ENCODE assay signal across 8 cellular contexts in genomic region chr15:32717290-32718081, GRCh38. TPM values are rescaled to one million over a fixed set of nuclear protein-coding genes. Genes with fewer than 3 reads are reported as not detected.
DNase-seq lines count a peak whose midpoint lies in the region; TF ChIP-seq lines count a peak whose summit lies in the region.

GREM1 (plus strand) TSS chr15:32718004; CDS start chr15:32730691, 12,687 bp downstream.

- CTCF ChIA-PET in OCI-LY7 (lab: Charles Lee; ENCODE audit: unreplicated experiment), result no interaction called here

- peaks cover 37% of the 10 kb centered on the region for H3K4me1 ChIP-seq in BLaER1
- no peaks in the 10 kb centered on the region for H3K4me1 ChIP-seq in OCI-LY7 (ENCODE audit: insufficient read depth, low read length, poor library complexity, severe bottlenecking)

- intact Hi-C loops in OCI-LY7 (cut with micrococcal nuclease; ENCODE audit: unreplicated experiment), result no loop called here

- H3K27ac ChIP-seq in BLaER1 (no peak within 1 kb of the TSS), OCI-LY7 (ENCODE audit: low read depth, low read length, poor library complexity, severe bottlenecking) (no peak within 1 kb of the TSS)

- peak within 1 kb of the TSS; percentile 18; the same call in 1 of the 2 replicates for H2AFZ ChIP-seq in OCI-LY7 (ENCODE audit: low read length)

- peaks cover 27% of the 10 kb centered on the region for H4K20me1 ChIP-seq in BLaER1
- H4K20me1 ChIP-seq in OCI-LY7 (ENCODE audit: insufficient read depth, low read length), result no peaks in the 10 kb centered on the region

- H3K9ac ChIP-seq in BLaER1, result no peak within 1 kb of the TSS; the same call in 1 of the 2 replicates

- DNase-seq in OCI-LY7 (ENCODE audit: low spot score) (no peak), fibroblast of pulmonary artery (ENCODE audit: low read depth) (no peak), nucleus accumbens (lab: John Stamatoyannopoulos, UW) (peak in 37 of 56 donors; percentile 11 to 71 (median 44)), middle frontal gyrus (ENCODE audit: extremely low spot score, low spot score) (no peak), NCI-H446 (lab: John Stamatoyannopoulos, UW) (no peak), cerebellar nuclear complex (lab: John Stamatoyannopoulos, UW) (no peak)
- no peak for DNase-seq in stimulated activated naive CD4-positive, alpha-beta T cell treated with Interleukin-2 at 50 U/mL for 16 hours (lab: John Stamatoyannopoulos, UW)

- no peaks in the 10 kb centered on the region for H3K79me2 ChIP-seq in OCI-LY7 (ENCODE audit: insufficient read depth, low read depth, low read length)

- POLR2A ChIA-PET in OCI-LY7 (lab: Charles Lee), result interaction anchor here (0.8 kb wide), 1 partner anchor 12 kb away, joined by 4 read pairs; no protein-coding TSS in a partner anchor

- H3K4me2 ChIP-seq in BLaER1 (peak within 1 kb of the TSS; percentile 89), OCI-LY7 (ENCODE audit: low read length) (no peak within 1 kb of the TSS)

- H3K4me3 ChIP-seq in BLaER1 (peak within 1 kb of the TSS; percentile 63), OCI-LY7 (ENCODE audit: low read depth, low read length, poor library complexity, severe bottlenecking) (no peak within 1 kb of the TSS), fibroblast of pulmonary artery (replicated peaks; ENCODE audit: low read depth, low read length) (peak within 1 kb of the TSS; percentile 51)

- H3K9me2 ChIP-seq in OCI-LY7 (ENCODE audit: insufficient read depth, low read length), result no peaks in the 10 kb centered on the region

- no TSS peak for BruUV-seq in OCI-LY7 (replicated peaks; lab: Mats Ljungman, UMichigan)

- H3K36me3 ChIP-seq in BLaER1, result no peaks in the 10 kb centered on the region
- H3K36me3 ChIP-seq in OCI-LY7 (ENCODE audit: insufficient read depth, low read length), result no peaks in the 10 kb centered on the region

- H3K27me3 ChIP-seq in BLaER1, result peaks cover 81% of the 10 kb centered on the region

- H3K9me3 ChIP-seq in BLaER1, result peaks cover 4% of the 10 kb centered on the region; the same call in 1 of the 2 replicates
- H3K9me3 ChIP-seq in OCI-LY7 (ENCODE audit: low read length), result no peaks in the 10 kb centered on the region

- no peak for TF ChIP-seq CTCF in OCI-LY7 (conservative IDR thresholded peaks at IDR 0.05; ENCODE audit: low read length)
- TF ChIP-seq CTCF in fibroblast of pulmonary artery (IDR thresholded peaks at IDR 0.05; ENCODE audit: low read length, missing control alignments), result no peak

RNA-seq across cellular contexts. Expression of gene GREM1, which starts in this region (rescaled TPM):
- not detected in 2 replicates for total RNA-seq in OCI-LY7 (2014; rRNA removed; shearing (Covaris generic))
- total RNA-seq in OCI-LY7 (2022), result not detected in 2 replicates

Comparison
In these comparisons a context has a peak if more than half of its experiments do, and no peak if none do; other contexts are left out.
1. DNase-seq: peak in nucleus accumbens (37 of 56); none in OCI-LY7 (single experiment), fibroblast of pulmonary artery (single experiment), middle frontal gyrus (single experiment), stimulated activated naive CD4-positive, alpha-beta T cell treated with Interleukin-2 at 50 U/mL for 16 hours (single experiment), NCI-H446 (0 of 2) and cerebellar nuclear complex (0 of 2).